Comparison of ENCODE assay signal across 20 cellular contexts in genomic region chr2:166385313-166385712, GRCh38. TPM values are rescaled to one million over a fixed set of nuclear protein-coding genes. Genes with fewer than 3 reads are reported as not detected.
"Had no signal": no experiment of that assay in that cellular context is flagged by ENCODE, and none has a peak within 500 bp of the region (broad histone marks: within the 10 kb centered on the region; RNA-seq: fewer than 3 reads in every experiment).

No MANE protein-coding gene starts in this region.

- H3K4me3 ChIP-seq: Peyer's patch had no signal

- H3K9me3 ChIP-seq: Peyer's patch had no signal

- DNase-seq: activated CD4-positive, alpha-beta memory T cell treated with anti-CD3 and anti-CD28 coated beads, Interleukin-2, amount 10 ng/mL, durations not matched to agents 7 days and 5 days; activated CD4-positive, alpha-beta T cell treated with anti-CD3 and anti-CD28 coated beads for 1 hour; activated CD4-positive, alpha-beta T cell treated with anti-CD3 and anti-CD28 coated beads for 48 hours; activated CD4-positive, CD25-positive, alpha-beta regulatory T cell; activated CD8-positive, alpha-beta memory T cell treated with anti-CD3 and anti-CD28 coated beads for 24 hours; activated CD8-positive, alpha-beta memory T cell treated with anti-CD3 and anti-CD28 coated beads, Interleukin-2, amount 10 ng/mL, durations not matched to agents 7 days and 5 days; activated CD8-positive, alpha-beta memory T cell treated with anti-CD3 and anti-CD28 coated beads, Interleukin-2, amount 50 U/mL, for 48 hours; activated effector memory CD4-positive, alpha-beta T cell treated with Interleukin-2 at 50 U/mL for 16 hours; activated naive CD4-positive, alpha-beta T cell treated with anti-CD3 and anti-CD28 coated beads, Interleukin-2, amount 10 ng/mL, durations not matched to agents 7 days and 5 days; activated naive CD8-positive, alpha-beta T cell treated with anti-CD3 and anti-CD28 coated beads, Interleukin-2, amount 50 U/mL, for 24 hours; activated T-cell treated with anti-CD3 and anti-CD28 coated beads, Interleukin-2, amount 50 U/mL, for 48 hours; brain microvascular endothelial cell; central memory CD4-positive, alpha-beta T cell; NCI-H1105; NCI-H1417 treated with DMSO at 0.1 percent for 48 hours; NCI-H187 treated with DMSO at 0.1 percent for 48 hours; Peyer's patch; SHP77 treated with DMSO at 0.1 percent for 48 hours; T1000; WERI-Rb-1 had no signal

- H3K36me3 ChIP-seq: brain microvascular endothelial cell, Peyer's patch, WERI-Rb-1 had no signal

- H3K27me3 ChIP-seq: brain microvascular endothelial cell, Peyer's patch had no signal

- ATAC-seq: activated CD8-positive, alpha-beta memory T cell treated with anti-CD3 and anti-CD28 coated beads, Interleukin-2, amount 10 ng/mL, durations not matched to agents 7 days and 5 days; activated naive CD8-positive, alpha-beta T cell treated with anti-CD3 and anti-CD28 coated beads, Interleukin-2, amount 50 U/mL, for 24 hours had no signal

- H3K27ac ChIP-seq: brain microvascular endothelial cell, Peyer's patch, WERI-Rb-1 had no signal

- H3K4me1 ChIP-seq: Peyer's patch had no signal

RNA-seq across cellular contexts. Expression of gene SCN9A, which starts 9.6 kb away (rescaled TPM):
- total RNA-seq: activated CD8-positive, alpha-beta memory T cell treated with anti-CD3 and anti-CD28 coated beads, Interleukin-2, amount 10 ng/mL, durations not matched to agents 7 days and 5 days had no signal
